In the genomic region with DNA sequence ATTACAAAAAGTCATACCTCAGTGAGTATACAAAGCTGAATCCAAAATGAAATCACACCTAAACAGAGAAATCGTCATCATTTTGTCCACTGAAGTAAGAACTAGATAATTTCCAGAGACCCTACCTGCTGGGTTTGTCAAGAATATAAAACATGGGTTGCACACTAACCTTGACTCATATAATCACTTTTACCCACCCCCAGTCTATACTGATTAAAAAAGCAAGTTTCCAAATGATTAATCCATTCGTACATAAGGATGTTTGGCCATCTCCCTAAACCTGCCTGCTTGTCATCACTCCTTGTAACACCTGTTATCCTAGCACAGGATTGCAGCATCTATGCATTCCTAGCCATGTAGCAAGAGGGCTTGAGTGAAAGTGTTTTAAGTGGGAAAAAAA, we compare ENCODE assay signal across 12 cellular contexts. TPM values are rescaled to one million over a fixed set of nuclear protein-coding genes. Genes with fewer than 3 reads are reported as not detected.
DNase-seq lines count a peak whose midpoint lies in the region; ATAC-seq, FAIRE-seq and TF ChIP-seq lines count a peak whose summit lies in the region.
"Had no signal": no experiment of that assay in that cellular context is flagged by ENCODE, and none has a peak within 500 bp of the region (broad histone marks: within the 10 kb centered on the region; RNA-seq: fewer than 3 reads in every experiment).

No MANE protein-coding gene starts in this region.

- peaks cover 46% of the 10 kb centered on the region for H3K4me1 Mint-ChIP-seq in activated naive CD4-positive, alpha-beta T cell treated with anti-CD3 and anti-CD28 coated beads for 36 hours (ENCODE audit: low read depth)
- H3K4me1 Mint-ChIP-seq in T-helper 17 cell = peaks cover 30% of the 10 kb centered on the region
- H3K4me1 Mint-ChIP-seq in stimulated activated naive B cell treated with anti-CD40 and anti-IgM and Interleukin-4, amounts not matched to agents 10 μg/mL and 1 μg/mL and 100 μg/mL, for 72 hours = peaks cover 15 to 40% of the 10 kb centered on the region in 2 donors

- H3K4me3 Mint-ChIP-seq in activated naive CD4-positive, alpha-beta T cell treated with anti-CD3 and anti-CD28 coated beads for 36 hours = peak overlapping the region; percentile 27
- H3K4me3 Mint-ChIP-seq in T-helper 17 cell = peak overlapping the region; percentile 25
- H3K4me3 Mint-ChIP-seq in stimulated activated naive B cell treated with anti-CD40 and anti-IgM and Interleukin-4, amounts not matched to agents 10 μg/mL and 1 μg/mL and 100 μg/mL, for 72 hours = peak overlapping the region; percentile 32 to 59

- H3K36me3 Mint-ChIP-seq in activated naive CD4-positive, alpha-beta T cell treated with anti-CD3 and anti-CD28 coated beads for 36 hours (ENCODE audit: low read depth) = peaks cover 10% of the 10 kb centered on the region
- H3K36me3 Mint-ChIP-seq in T-helper 17 cell (ENCODE audit: low read depth) = peaks cover 2% of the 10 kb centered on the region
- peaks cover 4 to 21% of the 10 kb centered on the region in 2 donors for H3K36me3 Mint-ChIP-seq in stimulated activated naive B cell treated with anti-CD40 and anti-IgM and Interleukin-4, amounts not matched to agents 10 μg/mL and 1 μg/mL and 100 μg/mL, for 72 hours

- no peak for TF ChIP-seq CTCF in kidney (IDR thresholded peaks at IDR 0.05; ENCODE audit: borderline replicate concordance, extremely low read depth, insufficient read depth)

- H3K9ac ChIP-seq in endocrine pancreas (ENCODE audit: control insufficient read depth, insufficient read depth, low read length) = no peak overlapping the region
- H3K9ac ChIP-seq in kidney (ENCODE audit: low read length in 2 of 2) = no peak overlapping the region

- H3K4me1 ChIP-seq in endocrine pancreas (ENCODE audit: control insufficient read depth, insufficient read depth, low read length) = peaks cover 22% of the 10 kb centered on the region
- peaks cover 0 to 3% of the 10 kb centered on the region in 2 donors for H3K4me1 ChIP-seq in kidney (ENCODE audit: control insufficient read depth in 1 of 2, insufficient read depth in 1 of 2, low read depth in 1 of 2, low read length in 2 of 2)

- H3K9me3 Mint-ChIP-seq in activated naive CD4-positive, alpha-beta T cell treated with anti-CD3 and anti-CD28 coated beads for 36 hours = no peaks in the 10 kb centered on the region
- H3K9me3 Mint-ChIP-seq in stimulated activated naive B cell treated with anti-CD40 and anti-IgM and Interleukin-4, amounts not matched to agents 10 μg/mL and 1 μg/mL and 100 μg/mL, for 72 hours = no peaks in the 10 kb centered on the region

- H3K27ac Mint-ChIP-seq in activated naive CD4-positive, alpha-beta T cell treated with anti-CD3 and anti-CD28 coated beads for 36 hours = peak overlapping the region; percentile 65
- peak overlapping the region; percentile 54 for H3K27ac Mint-ChIP-seq in T-helper 17 cell
- no peak overlapping the region for H3K27ac Mint-ChIP-seq in stimulated activated naive B cell treated with anti-CD40 and anti-IgM and Interleukin-4, amounts not matched to agents 10 μg/mL and 1 μg/mL and 100 μg/mL, for 72 hours

- no peak overlapping the region for H3K27ac ChIP-seq in kidney (ENCODE audit: low read depth in 2 of 2, low read length in 2 of 2)
- H3K27ac ChIP-seq: transverse colon had no signal

- H3K27me3 Mint-ChIP-seq in activated naive CD4-positive, alpha-beta T cell treated with anti-CD3 and anti-CD28 coated beads for 36 hours (ENCODE audit: low read depth) = no peaks in the 10 kb centered on the region
- no peaks in the 10 kb centered on the region for H3K27me3 Mint-ChIP-seq in T-helper 17 cell
- no peaks in the 10 kb centered on the region for H3K27me3 Mint-ChIP-seq in stimulated activated naive B cell treated with anti-CD40 and anti-IgM and Interleukin-4, amounts not matched to agents 10 μg/mL and 1 μg/mL and 100 μg/mL, for 72 hours

- H3K4me3 ChIP-seq in endocrine pancreas (ENCODE audit: control insufficient read depth, insufficient read depth, low read length) (peak overlapping the region; percentile 87), kidney (ENCODE audit: low read length in 2 of 2) (peak overlapping the region in 1 of 2 donors; percentile 21)
- H3K4me3 ChIP-seq: transverse colon had no signal

- CTCF ChIA-PET in activated naive CD4-positive, alpha-beta T cell treated with anti-CD3 and anti-CD28 coated beads for 36 hours (lab: Charles Lee) = no interaction called here

- intact Hi-C loops in activated naive CD4-positive, alpha-beta T cell treated with anti-CD3 and anti-CD28 coated beads for 36 hours (cut with micrococcal nuclease) = loop anchor here (1.0 to 10.0 kb wide), 2 partner anchors 266 to 1960 kb away; no protein-coding TSS in a partner anchor
- intact Hi-C loops in head of caudate nucleus (cut with DNase I) = no loop called here
- intact Hi-C loops in kidney (cut with DNase I) = no loop called here

- no peaks in the 10 kb centered on the region for H3K9me3 ChIP-seq in T-helper 17 cell (ENCODE audit: control insufficient read depth, low read length, poor library complexity, severe bottlenecking)
- no peaks in the 10 kb centered on the region for H3K9me3 ChIP-seq in endocrine pancreas (ENCODE audit: control insufficient read depth, low read length)
- no peaks in the 10 kb centered on the region for H3K9me3 ChIP-seq in kidney (ENCODE audit: control insufficient read depth in 1 of 2, low read length in 2 of 2)
- H3K9me3 ChIP-seq: transverse colon had no signal

- H3K36me3 ChIP-seq in endocrine pancreas (ENCODE audit: control insufficient read depth, insufficient read depth, low read length) (no peaks in the 10 kb centered on the region), kidney (ENCODE audit: control insufficient read depth in 1 of 2, insufficient read depth in 2 of 2, low read length in 2 of 2) (peaks cover 0 to 3% of the 10 kb centered on the region in 2 donors)
- H3K36me3 ChIP-seq: transverse colon had no signal

- DNase-seq in activated naive CD4-positive, alpha-beta T cell treated with anti-CD3 and anti-CD28 coated beads for 36 hours = no peak
- DNase-seq in activated naive CD4-positive, alpha-beta T cell treated with Interleukin-2 at 50 U/mL for 16 hours = no peak
- DNase-seq in T-helper 17 cell = no peak
- DNase-seq in stimulated activated naive B cell treated with anti-CD40 and anti-IgM and Interleukin-4, amounts not matched to agents 10 μg/mL and 1 μg/mL and 100 μg/mL, for 72 hours = no peak
- no peak for DNase-seq in head of caudate nucleus
- no peak for DNase-seq in kidney
- no peak for DNase-seq in DMS53 treated with DMSO at 0.1 percent for 48 hours (lab: John Stamatoyannopoulos, UW; ENCODE audit: unreplicated experiment)
- DNase-seq: DMS 273 treated with DMSO at 0.1 percent for 48 hours, NCI-H1105 treated with DMSO at 0.1 percent for 48 hours, NCI-H345, transverse colon had no signal

- no peak for ATAC-seq in T-helper 17 cell
- no peak for ATAC-seq in stimulated activated naive B cell treated with anti-CD40 and anti-IgM and Interleukin-4, amounts not matched to agents 10 μg/mL and 1 μg/mL and 100 μg/mL, for 72 hours (replicated peaks)

- H3K27me3 ChIP-seq in endocrine pancreas (ENCODE audit: control insufficient read depth, insufficient read depth, low read length) = no peaks in the 10 kb centered on the region
- H3K27me3 ChIP-seq: transverse colon had no signal

- FAIRE-seq in kidney (lab: Jason Lieb, UNC) = no peak

RNA-seq across cellular contexts. Expression of a gene that starts 4.7 kb away (rescaled TPM):
- total RNA-seq in activated naive CD4-positive, alpha-beta T cell treated with anti-CD3 and anti-CD28 coated beads for 36 hours = 10 to 100 TPM; 24.5 to 27.4 TPM
- 10 to 100 TPM; 38.5 to 47.2 TPM for total RNA-seq in T-helper 17 cell
- total RNA-seq in kidney = 22.8 TPM
- 14.2 TPM for polyA plus RNA-seq in kidney (ENCODE audit: insufficient read depth, low read depth, low replicate concordance)
